Comparison of ENCODE assay signal across 28 cellular contexts in the genomic region with DNA sequence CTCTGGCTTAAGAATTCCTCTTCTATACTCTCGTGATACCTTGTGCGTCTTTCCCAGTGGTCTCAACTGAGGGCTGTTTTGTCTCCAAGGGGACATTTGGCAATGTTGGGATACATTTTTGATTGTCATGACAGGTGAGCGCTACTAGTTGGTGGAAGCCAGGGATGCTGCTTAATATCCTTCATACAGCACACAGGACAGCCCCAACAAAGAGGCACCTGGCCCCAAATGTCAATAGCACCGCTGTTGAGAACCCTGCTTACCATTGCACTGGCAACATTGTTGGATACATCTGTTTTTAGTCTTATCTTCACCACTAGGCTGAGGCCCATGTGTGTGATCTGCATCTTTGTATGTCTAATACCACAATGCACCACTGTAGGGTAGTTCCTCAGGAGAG.
"Had no signal": no experiment of that assay in that cellular context is flagged by ENCODE, and none has a peak within 500 bp of the region (broad histone marks: within the 10 kb centered on the region; RNA-seq: fewer than 3 reads in every experiment).

No MANE protein-coding gene starts in this region.

- H3K4me1 ChIP-seq: breast epithelium had no signal

- H3K27me3 ChIP-seq: breast epithelium, colonic mucosa, gastrocnemius medialis, hepatocyte, neural progenitor cell, tibial nerve had no signal

- H2AFZ ChIP-seq: hepatocyte, neural progenitor cell had no signal

- H3K4me3 Mint-ChIP-seq: activated CD8-positive, alpha-beta T cell treated with anti-CD3 and anti-CD28 coated beads for 36 hours; activated T-cell treated with anti-CD3 and anti-CD28 coated beads, Interleukin-2, amount 50 U/mL, for 4 hours; activated T-helper 17 cell treated with anti-CD3 and anti-CD28 coated beads, Interleukin-2, amount 50 U/mL, for 72 hours; naive thymus-derived CD8-positive, alpha-beta T cell; neural progenitor cell had no signal

- H3K27me3 Mint-ChIP-seq: activated T-helper 17 cell treated with anti-CD3 and anti-CD28 coated beads, Interleukin-2, amount 50 U/mL, for 72 hours; naive thymus-derived CD8-positive, alpha-beta T cell had no signal

- DNase-seq: activated CD4-positive, alpha-beta T cell treated with anti-CD3 and anti-CD28 coated beads, Interleukin-2, amount 50 U/mL, for 1 hour; activated CD4-positive, CD25-positive, alpha-beta regulatory T cell treated with anti-CD3 and anti-CD28 coated beads, Interleukin-2, amount 50 U/mL, for 72 hours; activated CD8-positive, alpha-beta T cell treated with anti-CD3 and anti-CD28 coated beads for 36 hours; activated gamma-delta T cell treated with Interleukin-2 at 50 U/mL for 16 hours; activated naive CD4-positive, alpha-beta T cell treated with anti-CD3 and anti-CD28 coated beads, Interleukin-2, amount 50 U/mL, for 16 hours; activated T-cell treated with anti-CD3 and anti-CD28 coated beads, Interleukin-2, amount 50 U/mL, for 4 hours; cerebellar nuclear complex; colonic mucosa; effector CD8-positive, alpha-beta T cell; gastrocnemius medialis; islet precursor cell; left ventricle myocardium superior; mammary epithelial cell; midbrain; naive thymus-derived CD8-positive, alpha-beta T cell; occipital lobe; posterior cingulate gyrus; right cardiac atrium; stimulated activated CD4-positive, alpha-beta T cell treated with anti-CD3 and anti-CD28 coated beads, Interleukin-15, amount 100 ng/mL, for 24 hours; stimulated activated CD4-positive, alpha-beta T cell treated with anti-CD3 and anti-CD28 coated beads, Interleukin-2, amount 100 ng/mL, for 24 hours; stimulated activated naive CD4-positive, alpha-beta T cell; T-helper 2 cell had no signal

- H3K27ac ChIP-seq: colonic mucosa, gastrocnemius medialis, hepatocyte, neural progenitor cell had no signal

- H3K36me3 ChIP-seq: breast epithelium, colonic mucosa, gastrocnemius medialis, neural progenitor cell, tibial nerve had no signal

- H3K4me3 ChIP-seq: breast epithelium, colonic mucosa, gastrocnemius medialis, hepatocyte, neural progenitor cell, tibial nerve had no signal

- H3K36me3 Mint-ChIP-seq: naive thymus-derived CD8-positive, alpha-beta T cell had no signal

- ATAC-seq: activated CD8-positive, alpha-beta T cell treated with anti-CD3 and anti-CD28 coated beads for 36 hours; activated T-cell treated with anti-CD3 and anti-CD28 coated beads, Interleukin-2, amount 50 U/mL, for 4 hours; activated T-helper 17 cell treated with anti-CD3 and anti-CD28 coated beads, Interleukin-2, amount 50 U/mL, for 72 hours; gastrocnemius medialis; left ventricle myocardium superior; naive thymus-derived CD8-positive, alpha-beta T cell; right cardiac atrium had no signal

- H3K9me3 Mint-ChIP-seq: activated CD8-positive, alpha-beta T cell treated with anti-CD3 and anti-CD28 coated beads for 36 hours; activated T-cell treated with anti-CD3 and anti-CD28 coated beads, Interleukin-2, amount 50 U/mL, for 4 hours; activated T-helper 17 cell treated with anti-CD3 and anti-CD28 coated beads, Interleukin-2, amount 50 U/mL, for 72 hours; naive thymus-derived CD8-positive, alpha-beta T cell had no signal

- H3K9me3 ChIP-seq: breast epithelium, colonic mucosa, gastrocnemius medialis, tibial nerve had no signal

- FAIRE-seq: endometrium had no signal

- H3K27ac Mint-ChIP-seq: activated CD8-positive, alpha-beta T cell treated with anti-CD3 and anti-CD28 coated beads for 36 hours; activated T-helper 17 cell treated with anti-CD3 and anti-CD28 coated beads, Interleukin-2, amount 50 U/mL, for 72 hours; naive thymus-derived CD8-positive, alpha-beta T cell; neural progenitor cell had no signal
